Comparison of ENCODE assay signal across 8 cellular contexts in genomic region chr17:55420776-55421178, GRCh38. TPM values are rescaled to one million over a fixed set of nuclear protein-coding genes. Genes with fewer than 3 reads are reported as not detected.
A peak's percentile ranks its signal among the peaks of the same experiment; 100 is the strongest.
DNase-seq lines count a peak whose midpoint lies in the region; ATAC-seq and TF ChIP-seq lines count a peak whose summit lies in the region.

No MANE protein-coding gene starts in this region.

- no peaks in the 10 kb centered on the region for H3K9me3 Mint-ChIP-seq in activated CD4-positive, alpha-beta memory T cell treated with anti-CD3 and anti-CD28 coated beads, Interleukin-2, amount 10 ng/mL, durations not matched to agents 7 days and 5 days
- no peaks in the 10 kb centered on the region for H3K9me3 Mint-ChIP-seq in memory B cell

- POLR2A ChIA-PET in activated CD4-positive, alpha-beta memory T cell treated with anti-CD3 and anti-CD28 coated beads, Interleukin-2, amount 10 ng/mL, durations not matched to agents 7 days and 5 days (lab: Charles Lee), result interaction anchor here (0.8 to 2.5 kb wide), 12 partner anchors 11 to 1557 kb away, joined by 3 to 15 read pairs (median 6); partner anchors contain the start of genes COX11, SCPEP1 and STXBP4

- H3K27ac ChIP-seq in ectodermal cell (ENCODE audit: insufficient read depth, low read depth, low read length, poor library complexity, severe bottlenecking), result peak overlapping the region; percentile 70

- 0% methylated on average over 21 of the region's 21 CpGs for WGBS in ectodermal cell, 2 experiments

- TF ChIP-seq CTCF in LNCaP clone FGC (IDR thresholded peaks at IDR 0.05; ENCODE audit: control insufficient read depth, extremely low read depth, insufficient read depth), result no peak

- H3K27me3 Mint-ChIP-seq in activated CD4-positive, alpha-beta memory T cell treated with anti-CD3 and anti-CD28 coated beads, Interleukin-2, amount 10 ng/mL, durations not matched to agents 7 days and 5 days, result peaks cover 26% of the 10 kb centered on the region
- H3K27me3 Mint-ChIP-seq in memory B cell, result peaks cover 2% of the 10 kb centered on the region

- H3K4me1 ChIP-seq in ectodermal cell (ENCODE audit: control insufficient read depth, insufficient read depth, low read length), result peaks cover 4% of the 10 kb centered on the region

- H3K4me3 ChIP-seq in LNCaP clone FGC (ENCODE audit: low read depth, low read length) (peak overlapping the region; percentile 84), ectodermal cell (ENCODE audit: insufficient read depth, low read depth, low read length) (peak overlapping the region; percentile 83)

- H3K36me3 ChIP-seq in ectodermal cell (ENCODE audit: control insufficient read depth, insufficient read depth, low read length), result no peaks in the 10 kb centered on the region

- peaks cover 36% of the 10 kb centered on the region for H3K36me3 Mint-ChIP-seq in activated CD4-positive, alpha-beta memory T cell treated with anti-CD3 and anti-CD28 coated beads, Interleukin-2, amount 10 ng/mL, durations not matched to agents 7 days and 5 days (ENCODE audit: low read depth)
- H3K36me3 Mint-ChIP-seq in memory B cell, result peaks cover 9% of the 10 kb centered on the region

- peaks cover 45% of the 10 kb centered on the region for H3K4me1 Mint-ChIP-seq in activated CD4-positive, alpha-beta memory T cell treated with anti-CD3 and anti-CD28 coated beads, Interleukin-2, amount 10 ng/mL, durations not matched to agents 7 days and 5 days
- peaks cover 57% of the 10 kb centered on the region for H3K4me1 Mint-ChIP-seq in memory B cell

- H3K27me3 ChIP-seq in ectodermal cell (ENCODE audit: control insufficient read depth, insufficient read depth, low read length, poor library complexity, severe bottlenecking), result no peaks in the 10 kb centered on the region

- peak; percentile 1 for ATAC-seq in memory B cell (ENCODE audit: low read depth)
- no peak for ATAC-seq in GM21381 (IDR thresholded peaks at IDR 0.05; ENCODE audit: unreplicated experiment)

- CTCF ChIA-PET in activated CD4-positive, alpha-beta memory T cell treated with anti-CD3 and anti-CD28 coated beads, Interleukin-2, amount 10 ng/mL, durations not matched to agents 7 days and 5 days (lab: Charles Lee), result interaction anchor here (1.0 kb wide), 1 partner anchor 94 kb away, joined by 4 read pairs; no protein-coding TSS in a partner anchor

- H3K27ac Mint-ChIP-seq in activated CD4-positive, alpha-beta memory T cell treated with anti-CD3 and anti-CD28 coated beads, Interleukin-2, amount 10 ng/mL, durations not matched to agents 7 days and 5 days, result peak overlapping the region; percentile 98
- peak overlapping the region; percentile 97 for H3K27ac Mint-ChIP-seq in memory B cell

- H3K9me3 ChIP-seq in ectodermal cell (ENCODE audit: control insufficient read depth, low read length), result no peaks in the 10 kb centered on the region

- peak overlapping the region; percentile 90 for H3K4me3 Mint-ChIP-seq in activated CD4-positive, alpha-beta memory T cell treated with anti-CD3 and anti-CD28 coated beads, Interleukin-2, amount 10 ng/mL, durations not matched to agents 7 days and 5 days
- H3K4me3 Mint-ChIP-seq in memory B cell, result peak overlapping the region; percentile 91

- peak; percentile 19 for DNase-seq in Daoy (ENCODE audit: low read depth)
- DNase-seq in LNCaP clone FGC (ENCODE audit: low read depth), result no peak
- peak; percentile 55 for DNase-seq in activated CD4-positive, alpha-beta memory T cell treated with anti-CD3 and anti-CD28 coated beads, Interleukin-2, amount 10 ng/mL, durations not matched to agents 7 days and 5 days
- DNase-seq in memory B cell (ENCODE audit: low spot score in 2 of 2), result peak; percentile 17 to 45
- peak; percentile 69 for DNase-seq in stimulated activated CD8-positive, alpha-beta memory T cell treated with anti-CD3 and anti-CD28 coated beads, Interleukin-4, amount 100 ng/mL, for 48 hours
- no peak for DNase-seq in occipital lobe (lab: John Stamatoyannopoulos, UW)

RNA-seq across cellular contexts. Expression of gene MMD, which starts 0.9 kb away (rescaled TPM):
- 18.7 and 23.4 TPM in 2 replicates for total RNA-seq in Daoy (2014; rRNA removed; shearing (Covaris generic))
- 10 to 100 TPM; 29.6 to 30.8 TPM for total RNA-seq in activated CD4-positive, alpha-beta memory T cell treated with anti-CD3 and anti-CD28 coated beads, Interleukin-2, amount 10 ng/mL, durations not matched to agents 7 days and 5 days
- polyA plus RNA-seq in ectodermal cell (2013, experiment 1 of 4), result 60.7 TPM
- 60.8 TPM for polyA plus RNA-seq in ectodermal cell (2013, experiment 2 of 4)
- polyA plus RNA-seq in ectodermal cell (2013, experiment 3 of 4), result 55.9 TPM
- polyA plus RNA-seq in ectodermal cell (2013, experiment 4 of 4), result 60.9 TPM
- 204 TPM for total RNA-seq in occipital lobe

Comparison
In these comparisons a context has a peak if more than half of its experiments do, and no peak if none do; other contexts are left out.
1. DNase-seq: peak in Daoy (single experiment), activated CD4-positive, alpha-beta memory T cell treated with anti-CD3 and anti-CD28 coated beads, Interleukin-2, amount 10 ng/mL, durations not matched to agents 7 days and 5 days (single experiment), memory B cell (2 of 2) and stimulated activated CD8-positive, alpha-beta memory T cell treated with anti-CD3 and anti-CD28 coated beads, Interleukin-4, amount 100 ng/mL, for 48 hours (single experiment); none in LNCaP clone FGC (single experiment) and occipital lobe (single experiment).